9 cellular contexts compared by ENCODE assay signal in genomic region chr11:13260963-13261599, GRCh38. TPM values are rescaled to one million over a fixed set of nuclear protein-coding genes. Genes with fewer than 3 reads are reported as not detected.
DNase-seq lines count a peak whose midpoint lies in the region; ATAC-seq and TF ChIP-seq lines count a peak whose summit lies in the region.
"Had no signal": no experiment of that assay in that cellular context is flagged by ENCODE, and none has a peak within 500 bp of the region (broad histone marks: within the 10 kb centered on the region; RNA-seq: fewer than 3 reads in every experiment).

No MANE protein-coding gene starts in this region.

- no peak for TF ChIP-seq CTCF in HEK293 (tag by site-specific recombination; IDR thresholded peaks at IDR 0.05)
- no peak for TF ChIP-seq CTCF in mammary epithelial cell (conservative IDR thresholded peaks at IDR 0.05 in 1 of 2, IDR thresholded peaks at IDR 0.05 in 1 of 2; ENCODE audit: extremely low read depth in 1 of 2, insufficient read depth in 1 of 2, low read depth in 1 of 2, low read length in 2 of 2)

- no peak overlapping the region for H3K4me3 ChIP-seq in HEK293 (ENCODE audit: low read depth, low read length)
- H3K4me3 ChIP-seq in mammary epithelial cell (replicated peaks in 1 of 3; ENCODE audit: insufficient read depth in 1 of 3, low read depth in 2 of 3, low read length in 3 of 3): no peak overlapping the region

- H3K36me3 ChIP-seq in HEK293 (ENCODE audit: control insufficient read depth in 2 of 2, insufficient read depth in 1 of 2, low read length in 2 of 2) (no peaks in the 10 kb centered on the region), mammary epithelial cell (ENCODE audit: insufficient read depth, low read length) (no peaks in the 10 kb centered on the region)

- peak; percentile 42 for DNase-seq in mammary epithelial cell
- DNase-seq in left colon: no peak
- peak; percentile 27 for DNase-seq in stromal cell of bone marrow (ENCODE audit: low read depth)
- DNase-seq in SHP77 (lab: John Stamatoyannopoulos, UW): no peak
- DNase-seq in SIG-M5 (lab: John Stamatoyannopoulos, UW): no peak
- DNase-seq in cerebellum (ENCODE audit: low spot score): no peak
- DNase-seq: NCI-H510A treated with DMSO at 0.1 percent for 48 hours had no signal

- H3K27ac ChIP-seq in HEK293 (ENCODE audit: extremely low read depth, low read depth, low read length) (no peak overlapping the region), mammary epithelial cell (ENCODE audit: insufficient read depth, low read depth, low read length) (peak overlapping the region; percentile 100)

- intact Hi-C loops in mammary epithelial cell (cut with micrococcal nuclease) (loop anchor here (1.0 kb wide), 3 partner anchors 16 to 74 kb away; partner anchors contain the start of gene BMAL1), left colon (cut with DNase I, micrococcal nuclease) (loop anchor here in 1 of 2 donors (10.0 kb wide), 1 partner anchor 74 kb away; no protein-coding TSS in a partner anchor)

- WGBS in mammary epithelial cell (ENCODE audit: low coverage, missing lambda C conversion rate): 14% methylated on average over 12 of the region's 16 CpGs

- no peaks in the 10 kb centered on the region for H3K79me2 ChIP-seq in mammary epithelial cell (ENCODE audit: insufficient read depth, low read length)

- no peaks in the 10 kb centered on the region for H4K20me1 ChIP-seq in mammary epithelial cell (ENCODE audit: insufficient read depth, low read length)

- POLR2A ChIA-PET in HEK293 (lab: Yijun Ruan, JAX): interaction anchor here (0.7 kb wide), 1 partner anchor 45 kb away, joined by 3 read pairs; no protein-coding TSS in a partner anchor

- CTCF ChIA-PET in HEK293 (lab: Yijun Ruan, JAX): interaction anchor here (0.6 to 3.8 kb wide), 5 partner anchors 11 to 1993 kb away, joined by 3 to 13 read pairs (median 4); no protein-coding TSS in a partner anchor
- CTCF ChIA-PET in mammary epithelial cell (lab: Charles Lee; ENCODE audit: low non-redundant PET): interaction anchor here (0.6 to 0.7 kb wide), 2 partner anchors 29 to 74 kb away, joined by 3 read pairs; no protein-coding TSS in a partner anchor

- in situ Hi-C loops in mammary epithelial cell (cut with MboI; ENCODE audit: low sequenced_read_pairs in 2 of 2): loop anchor here in 1 of 2 donors (5.0 kb wide), 1 partner anchor 76 kb away; no protein-coding TSS in a partner anchor

- peak overlapping the region; percentile 73 for H3K4me2 ChIP-seq in mammary epithelial cell (ENCODE audit: insufficient read depth, low read depth, low read length)

- H3K9me3 ChIP-seq in HEK293 (ENCODE audit: control insufficient read depth, insufficient read depth, low read depth, low read length) (no peaks in the 10 kb centered on the region), mammary epithelial cell (replicated peaks; ENCODE audit: insufficient read depth, low read length) (no peaks in the 10 kb centered on the region)

- H2AFZ ChIP-seq in mammary epithelial cell (ENCODE audit: low read depth, low read length): peak overlapping the region; percentile 36

- dilution Hi-C loops in mammary epithelial cell (cut with HindIII; ENCODE audit: low sequenced_read_pairs): loop anchor here (5.0 kb wide), 2 partner anchors 39 to 76 kb away; no protein-coding TSS in a partner anchor

- H3K4me1 ChIP-seq in HEK293 (ENCODE audit: control insufficient read depth, insufficient read depth, low read length) (no peaks in the 10 kb centered on the region), mammary epithelial cell (ENCODE audit: insufficient read depth, low read length) (peaks cover 64% of the 10 kb centered on the region)

- peak; percentile 45 for ATAC-seq in left colon
- ATAC-seq in HG03439 (IDR thresholded peaks at IDR 0.05; ENCODE audit: unreplicated experiment): no peak

- peak overlapping the region; percentile 95 for H3K9ac ChIP-seq in mammary epithelial cell (ENCODE audit: insufficient read depth, low read length)

- TSS peak; percentile 94 for BruUV-seq in mammary epithelial cell (replicated peaks; lab: Mats Ljungman, UMichigan)

- no peaks in the 10 kb centered on the region for H3K27me3 ChIP-seq in mammary epithelial cell (ENCODE audit: insufficient read depth, low read length)

TF ChIP-seq in HEK293, 187 proteins besides CTCF, POLR2A, EP300 and RAD21:
- no peak for TF ChIP-seq ZNF223 (tag by site-specific recombination; IDR thresholded peaks at IDR 0.05)
- TF ChIP-seq SETDB1 (IDR thresholded peaks at IDR 0.05; ENCODE audit: insufficient read length, low read length): peak; percentile 9

RNA-seq across cellular contexts. Expression of gene BMAL1, which starts 16.5 kb away (rescaled TPM):
- total RNA-seq in mammary epithelial cell (10 to 100 TPM; 20.8 to 21.2 TPM), left colon (10 to 100 TPM; 19.9 to 26.9 TPM), cerebellum (49.6 TPM)
- polyA plus RNA-seq in mammary epithelial cell: 15.9 TPM
- polyA minus RNA-seq in mammary epithelial cell: 41.6 TPM

Comparison
In these comparisons a context has a peak if more than half of its experiments do, and no peak if none do; other contexts are left out.
1. DNase-seq: peak in mammary epithelial cell (single experiment) and stromal cell of bone marrow (single experiment); none in left colon (0 of 2), SHP77 (0 of 2), SIG-M5 (single experiment) and cerebellum (single experiment).